In the genomic region with DNA sequence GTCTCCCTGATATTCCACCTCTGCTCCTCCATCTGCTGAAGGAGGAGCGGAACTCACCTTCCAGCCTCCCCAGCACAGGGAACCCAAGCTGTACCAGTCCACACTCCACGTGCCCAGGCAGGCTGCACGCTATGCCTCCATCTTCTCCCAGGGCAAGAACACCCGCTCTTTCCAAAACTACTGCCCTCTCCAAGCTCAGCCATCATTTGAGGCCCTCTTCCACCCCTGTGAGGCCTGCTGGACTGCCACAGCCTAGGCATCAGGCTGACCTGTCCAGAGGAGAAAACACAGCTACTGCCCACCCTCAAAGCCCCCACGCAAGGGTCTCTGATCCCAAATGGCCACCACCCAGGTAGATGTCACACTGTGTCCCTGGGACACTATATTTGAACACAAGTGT, we compare ENCODE assay signal across 11 cellular contexts. TPM values are rescaled to one million over a fixed set of nuclear protein-coding genes. Genes with fewer than 3 reads are reported as not detected.
DNase-seq lines count a peak whose midpoint lies in the region; ATAC-seq and TF ChIP-seq lines count a peak whose summit lies in the region.
"Had no signal": no experiment of that assay in that cellular context is flagged by ENCODE, and none has a peak within 500 bp of the region (broad histone marks: within the 10 kb centered on the region; RNA-seq: fewer than 3 reads in every experiment).

No MANE protein-coding gene starts in this region.

- H3K27me3 ChIP-seq in SU-DHL-6 (ENCODE audit: low read length) (no peaks in the 10 kb centered on the region), esophagus squamous epithelium (peaks cover 0 to 34% (median 0%) of the 10 kb centered on the region in 4 donors), psoas muscle (ENCODE audit: insufficient read depth in 3 of 3, low read length in 2 of 3) (peaks cover 0 to 35% (median 5%) of the 10 kb centered on the region in 3 donors), right atrium auricular region (no peaks in the 10 kb centered on the region)

- WGBS in esophagus squamous epithelium, 2 donors: 95 to 100% methylated on average over 3 to 5 of the region's 5 CpGs
- 90 to 98% (median 93%) methylated on average over 5 of the region's 5 CpGs for WGBS in psoas muscle, 3 donors

- H3K4me2 ChIP-seq in SU-DHL-6 (ENCODE audit: low read depth, low read length, poor library complexity, severe bottlenecking): peak overlapping the region; percentile 98

- no peak overlapping the region for H2AFZ ChIP-seq in SU-DHL-6 (ENCODE audit: low read depth, low read length, severe bottlenecking)

- peaks cover 34% of the 10 kb centered on the region for H3K79me2 ChIP-seq in SU-DHL-6 (ENCODE audit: insufficient read depth, low read length)

- H4K20me1 ChIP-seq in SU-DHL-6 (ENCODE audit: low read depth, low read length): no peaks in the 10 kb centered on the region

- TF ChIP-seq CTCF in SU-DHL-6 (IDR thresholded peaks at IDR 0.05; ENCODE audit: insufficient read depth, low read length, poor library complexity, severe bottlenecking) (no peak), esophagus squamous epithelium (IDR thresholded peaks at IDR 0.05) (no peak), psoas muscle (IDR thresholded peaks at IDR 0.05) (no peak), right atrium auricular region (IDR thresholded peaks at IDR 0.05) (no peak)

- DNase-seq in esophagus squamous epithelium (lab: John Stamatoyannopoulos, UW) (no peak), psoas muscle (no peak), right atrium auricular region (ENCODE audit: low spot score) (no peak), NCI-H526 treated with DMSO at 0.1 percent for 48 hours (lab: John Stamatoyannopoulos, UW) (no peak), NCI-H226 (no peak)
- DNase-seq: activated CD8-positive, alpha-beta memory T cell treated with anti-CD3 and anti-CD28 coated beads, Interleukin-2, amount 50 U/mL, for 4 hours; effector CD8-positive, alpha-beta T cell; NCI-H2107 had no signal

- H3K36me3 ChIP-seq in ES-I3 (ENCODE audit: insufficient read depth, low read length): no peaks in the 10 kb centered on the region
- H3K36me3 ChIP-seq in SU-DHL-6 (ENCODE audit: low read length): peaks cover 7% of the 10 kb centered on the region
- H3K36me3 ChIP-seq in esophagus squamous epithelium: no peaks in the 10 kb centered on the region
- H3K36me3 ChIP-seq in psoas muscle (ENCODE audit: insufficient read depth in 1 of 2, low read depth in 1 of 2): no peaks in the 10 kb centered on the region
- no peaks in the 10 kb centered on the region for H3K36me3 ChIP-seq in right atrium auricular region

- H3F3A ChIP-seq in SU-DHL-6 (ENCODE audit: insufficient read depth): peaks cover 29% of the 10 kb centered on the region

- intact Hi-C loops in esophagus squamous epithelium (cut with DNase I): no loop called here
- intact Hi-C loops in psoas muscle (cut with DNase I): no loop called here

- H3K4me3 ChIP-seq in SU-DHL-6 (ENCODE audit: insufficient read depth, low read length, poor library complexity, severe bottlenecking) (peak overlapping the region; percentile 84), esophagus squamous epithelium (peak overlapping the region in 2 of 4 donors; percentile 73), psoas muscle (peak overlapping the region; percentile 77), right atrium auricular region (peak overlapping the region in 1 of 2 donors; percentile 78)

- ATAC-seq in psoas muscle (no peak), GM18502 (IDR thresholded peaks at IDR 0.05; ENCODE audit: poor library complexity, unreplicated experiment) (no peak)

- H3K9me3 ChIP-seq in ES-I3 (ENCODE audit: control insufficient read depth, insufficient read depth, low read length) (no peaks in the 10 kb centered on the region), SU-DHL-6 (ENCODE audit: insufficient read depth, low read length) (no peaks in the 10 kb centered on the region), esophagus squamous epithelium (no peaks in the 10 kb centered on the region), psoas muscle (no peaks in the 10 kb centered on the region), right atrium auricular region (no peaks in the 10 kb centered on the region)

- peaks cover 10% of the 10 kb centered on the region for H3K4me1 ChIP-seq in ES-I3 (ENCODE audit: insufficient read depth, low read length)
- peaks cover 13 to 49% (median 25%) of the 10 kb centered on the region in 3 donors for H3K4me1 ChIP-seq in esophagus squamous epithelium
- H3K4me1 ChIP-seq in psoas muscle: peaks cover 14% of the 10 kb centered on the region
- H3K4me1 ChIP-seq in right atrium auricular region: peaks cover 0 to 34% of the 10 kb centered on the region in 2 donors

- H3K9me2 ChIP-seq in SU-DHL-6 (replicated peaks; ENCODE audit: insufficient read depth, low read length): no peaks in the 10 kb centered on the region

- 0 out of 2 replicates have a peak overlapping the region, but pooled peaks have one; percentile 77 for H3K9ac ChIP-seq in ES-I3 (ENCODE audit: low read depth, low read length)
- H3K9ac ChIP-seq in SU-DHL-6 (ENCODE audit: low read length): peak overlapping the region; percentile 91

- H3K27ac ChIP-seq in SU-DHL-6 (ENCODE audit: low read depth, low read length) (peak overlapping the region; percentile 92), esophagus squamous epithelium (peak overlapping the region in 3 of 4 donors; percentile 63 to 83 (median 74)), psoas muscle (no peak overlapping the region), right atrium auricular region (no peak overlapping the region)

- no peak for TF ChIP-seq POLR2A in esophagus squamous epithelium (IDR thresholded peaks at IDR 0.05)

RNA-seq across cellular contexts. Expression of gene RASSF2, which starts 1.8 kb away (rescaled TPM):
- total RNA-seq in esophagus squamous epithelium (10 to 100 TPM in 1 of 4 donors, 1 to 10 TPM in 3; 1.6 to 17.5 (median 5.4) TPM), psoas muscle (1 to 10 TPM; 2.0 to 2.8 (median 2.2) TPM), right atrium auricular region (10 to 100 TPM in 1 of 2 donors, 1 to 10 TPM in 1; 5.7 to 10.3 TPM)
- 1 to 10 TPM in 1 of 3 donors, under 1 TPM in 2; 0.34 to 1.3 (median 0.71) TPM for polyA plus RNA-seq in psoas muscle

Comparison
In these comparisons a context has a peak if more than half of its experiments do, and no peak if none do; other contexts are left out.
1. H3K27ac ChIP-seq: peak in SU-DHL-6 (single experiment) and esophagus squamous epithelium (3 of 4); none in psoas muscle (single experiment) and right atrium auricular region (0 of 2).